ENCODE assay signal across 12 cellular contexts in genomic region chr1:201850053-201850397, GRCh38. TPM values are rescaled to one million over a fixed set of nuclear protein-coding genes. Genes with fewer than 3 reads are reported as not detected.
A peak's percentile ranks its signal among the peaks of the same experiment; 100 is the strongest.
DNase-seq lines count a peak whose midpoint lies in the region; ATAC-seq and TF ChIP-seq lines count a peak whose summit lies in the region.
"Had no signal": no experiment of that assay in that cellular context is flagged by ENCODE, and none has a peak within 500 bp of the region (broad histone marks: within the 10 kb centered on the region; RNA-seq: fewer than 3 reads in every experiment).

No MANE protein-coding gene starts in this region.

- TF ChIP-seq CTCF in fibroblast of pulmonary artery (IDR thresholded peaks at IDR 0.05; ENCODE audit: low read length, missing control alignments) (no peak), Peyer's patch (IDR thresholded peaks at IDR 0.05) (no peak)

- DNase-seq in DMS79 (lab: John Stamatoyannopoulos, UW) (peak; percentile 14), SJSA1 (ENCODE audit: low read depth in 1 of 2, low spot score in 2 of 2) (peak; percentile 74 to 87), fibroblast of pulmonary artery (ENCODE audit: low read depth) (peak; percentile 93), trophoblast cell (peak; percentile 34 to 45), NCI-H2081 treated with DMSO at 0.1 percent for 48 hours (lab: John Stamatoyannopoulos, UW) (no peak), Peyer's patch (no peak)
- DNase-seq: GDM1, mucosa of descending colon, T-helper 9 cell had no signal

- H4K91ac ChIP-seq in trophoblast cell (ENCODE audit: low read depth, low read length) = no peak overlapping the region

- no peak overlapping the region for H3K9ac ChIP-seq in trophoblast cell (ENCODE audit: low read length)

- H3K4me3 ChIP-seq in SJSA1 = no peak overlapping the region
- H3K4me3 ChIP-seq in fibroblast of pulmonary artery (replicated peaks; ENCODE audit: low read depth, low read length) = no peak overlapping the region
- H3K4me3 ChIP-seq in trophoblast cell (ENCODE audit: low read depth, low read length) = no peak overlapping the region
- no peak overlapping the region for H3K4me3 ChIP-seq in Peyer's patch
- H3K4me3 ChIP-seq: HAP-1, mucosa of descending colon had no signal

- H3K27ac ChIP-seq in SJSA1 (peak overlapping the region; percentile 67), trophoblast cell (ENCODE audit: low read depth, low read length) (peak overlapping the region; percentile 1), Peyer's patch (peak overlapping the region in 2 of 4 donors; percentile 30 to 42)

- no peak for TF ChIP-seq POLR2A in Peyer's patch (IDR thresholded peaks at IDR 0.05)

- no peak for ATAC-seq in GM18868 (IDR thresholded peaks at IDR 0.05; ENCODE audit: unreplicated experiment)
- no peak for ATAC-seq in HG02642 (IDR thresholded peaks at IDR 0.05; ENCODE audit: poor library complexity, unreplicated experiment)
- ATAC-seq: mucosa of descending colon had no signal

- H2AFZ ChIP-seq in trophoblast cell (ENCODE audit: insufficient read depth, low read length, poor library complexity) = no peak overlapping the region

- H3K14ac ChIP-seq in trophoblast cell (ENCODE audit: low read length) = no peak overlapping the region

- H3K79me1 ChIP-seq in trophoblast cell (ENCODE audit: low read length) = no peaks in the 10 kb centered on the region

- H3K79me2 ChIP-seq in trophoblast cell (ENCODE audit: control insufficient read depth, insufficient read depth, low read length, poor library complexity) = no peaks in the 10 kb centered on the region

- no peak overlapping the region for H3K18ac ChIP-seq in trophoblast cell (ENCODE audit: low read length)

- no peak overlapping the region for H3K23ac ChIP-seq in trophoblast cell (ENCODE audit: low read length)

- no peak overlapping the region for H2BK12ac ChIP-seq in trophoblast cell (ENCODE audit: low read length)

- H3K27me3 ChIP-seq in SJSA1 (replicated peaks) (no peaks in the 10 kb centered on the region), trophoblast cell (ENCODE audit: insufficient read depth, low read length) (no peaks in the 10 kb centered on the region), Peyer's patch (no peaks in the 10 kb centered on the region)

- H3K9me3 ChIP-seq in SJSA1 (replicated peaks) = no peaks in the 10 kb centered on the region
- no peaks in the 10 kb centered on the region for H3K9me3 ChIP-seq in trophoblast cell (ENCODE audit: insufficient read depth, low read depth, low read length)
- no peaks in the 10 kb centered on the region for H3K9me3 ChIP-seq in Peyer's patch
- H3K9me3 ChIP-seq: HAP-1, mucosa of descending colon had no signal

- no peak overlapping the region for H4K8ac ChIP-seq in trophoblast cell (ENCODE audit: low read depth, low read length)

- H3K36me3 ChIP-seq in SJSA1 = peaks cover 72% of the 10 kb centered on the region
- H3K36me3 ChIP-seq in trophoblast cell (ENCODE audit: control insufficient read depth in 1 of 2, insufficient read depth in 2 of 2, low read length in 2 of 2) = peaks cover 15 to 28% of the 10 kb centered on the region in 2 experiments
- H3K36me3 ChIP-seq in Peyer's patch = peaks cover 0 to 66% (median 0%) of the 10 kb centered on the region in 3 donors

- no peak overlapping the region for H2BK5ac ChIP-seq in trophoblast cell (ENCODE audit: low read depth, low read length, poor library complexity)

- no peak overlapping the region for H2BK120ac ChIP-seq in trophoblast cell (ENCODE audit: insufficient read depth, low read length, poor library complexity)

- no peak overlapping the region for H2AK5ac ChIP-seq in trophoblast cell (ENCODE audit: low read length)

- H3K4me1 ChIP-seq in SJSA1 (replicated peaks) (peaks cover 21% of the 10 kb centered on the region), trophoblast cell (ENCODE audit: control insufficient read depth in 1 of 2, insufficient read depth in 2 of 2, low read length in 2 of 2) (peaks cover 0 to 3% of the 10 kb centered on the region in 2 experiments), Peyer's patch (no peaks in the 10 kb centered on the region)
- H3K4me1 ChIP-seq: HAP-1 had no signal

- H3K4ac ChIP-seq in trophoblast cell (ENCODE audit: low read depth, low read length) = no peak overlapping the region

- no peak overlapping the region for H4K12ac ChIP-seq in trophoblast cell (ENCODE audit: low read depth, low read length)

- WGBS in trophoblast cell (ENCODE audit: extremely low coverage, insufficient coverage, insufficient read length) = no CpG with 5 or more reads among the region's 1 CpG

- no peak overlapping the region for H3K4me2 ChIP-seq in trophoblast cell (ENCODE audit: low read length)

RNA-seq across cellular contexts. Expression of gene IPO9, which starts 21.1 kb away (rescaled TPM):
- total RNA-seq in SJSA1 (2014; rRNA removed; shearing (Covaris generic)) = 19.5 and 25.9 TPM in 2 replicates
- 41.3 and 42.6 TPM in 2 replicates for polyA plus RNA-seq in trophoblast cell (2013)
- 10 to 100 TPM in 3 of 4 donors, 1 to 10 TPM in 1; 9.6 to 23.1 (median 13.4) TPM for total RNA-seq in Peyer's patch

RNA-seq across cellular contexts. Expression of gene SHISA4, which starts 38.7 kb away (rescaled TPM):
- total RNA-seq in SJSA1 (2014; rRNA removed; shearing (Covaris generic)) = 31.9 and 43.4 TPM in 2 replicates
- 14.7 and 15.2 TPM in 2 replicates for polyA plus RNA-seq in trophoblast cell (2013)
- 10 to 100 TPM in 1 of 4 donors, 1 to 10 TPM in 3; 2.9 to 10.7 (median 4.8) TPM for total RNA-seq in Peyer's patch

Comparison
In these comparisons a context has a peak if more than half of its experiments do, and no peak if none do; other contexts are left out.
1. DNase-seq: peak in DMS79 (single experiment), SJSA1 (2 of 2), fibroblast of pulmonary artery (single experiment) and trophoblast cell (2 of 2); none in NCI-H2081 treated with DMSO at 0.1 percent for 48 hours (single experiment) and Peyer's patch (0 of 3).